In genomic region chr22:36455571-36456458, GRCh38 we compare ENCODE assay signal across 8 cellular contexts. TPM values are rescaled to one million over a fixed set of nuclear protein-coding genes. Genes with fewer than 3 reads are reported as not detected.
DNase-seq lines count a peak whose midpoint lies in the region; ATAC-seq, FAIRE-seq and TF ChIP-seq lines count a peak whose summit lies in the region.

No MANE protein-coding gene starts in this region.

- TF ChIP-seq EP300 in K562 (IDR thresholded peaks at IDR 0.05; ENCODE audit: low read length): no peak

- H3K9me3 ChIP-seq in A673 (ENCODE audit: low read depth, low read length, poor library complexity, severe bottlenecking) (no peaks in the 10 kb centered on the region), HEK293 (ENCODE audit: control insufficient read depth, insufficient read depth, low read depth, low read length) (no peaks in the 10 kb centered on the region), K562 (replicated peaks; ENCODE audit: control insufficient read depth, insufficient read depth, low read depth, low read length) (no peaks in the 10 kb centered on the region), mononuclear cell (ENCODE audit: low read depth, low read length) (no peaks in the 10 kb centered on the region)

- no peaks in the 10 kb centered on the region for H3K9me1 ChIP-seq in K562 (ENCODE audit: control insufficient read depth, insufficient read depth, low read length)

- in situ Hi-C loops in K562 (cut with MboI): no loop called here

- no peaks in the 10 kb centered on the region for H3K27me3 ChIP-seq in A673 (replicated peaks; ENCODE audit: insufficient read depth, low read depth, low read length, poor library complexity)
- no peaks in the 10 kb centered on the region for H3K27me3 ChIP-seq in K562 (ENCODE audit: control insufficient read depth in 2 of 2, insufficient read depth in 2 of 2, low read length in 2 of 2)
- no peaks in the 10 kb centered on the region for H3K27me3 ChIP-seq in mononuclear cell (ENCODE audit: insufficient read depth, low read length)

- intact Hi-C loops in A673 (cut with micrococcal nuclease; ENCODE audit: unreplicated experiment) (loop anchor here (5.0 kb wide), 1 partner anchor 69 kb away; the partner anchor contains the start of gene MYH9), K562 (cut with micrococcal nuclease) (loop anchor here (10.0 kb wide), 1 partner anchor 71 kb away; the partner anchor contains the start of gene MYH9)

- peak overlapping the region; percentile 92 to 94 for H3K9ac ChIP-seq in K562 (ENCODE audit: insufficient read depth in 1 of 2, low read depth in 2 of 2, low read length in 2 of 2)

- no peaks in the 10 kb centered on the region for H4K20me1 ChIP-seq in K562 (replicated peaks; ENCODE audit: control insufficient read depth, insufficient read depth, low read length)

- TF ChIP-seq CTCF in A673 (conservative IDR thresholded peaks at IDR 0.05; ENCODE audit: low read depth, low read length) (no peak), HEK293 (tag by site-specific recombination; IDR thresholded peaks at IDR 0.05) (no peak), K562 (IDR thresholded peaks at IDR 0.05 in 2 of 3, conservative IDR thresholded peaks at IDR 0.05 in 1 of 3; ENCODE audit: insufficient read depth in 2 of 3, low read depth in 1 of 3, low read length in 3 of 3) (no peak)

- FAIRE-seq in K562 (lab: Jason Lieb, UNC): no peak

- H3K4me1 ChIP-seq in A673 (ENCODE audit: insufficient read depth, low read length, poor library complexity, severe bottlenecking): peaks cover 15% of the 10 kb centered on the region
- peaks cover 13% of the 10 kb centered on the region for H3K4me1 ChIP-seq in HEK293 (ENCODE audit: control insufficient read depth, insufficient read depth, low read length)
- peaks cover 27 to 44% of the 10 kb centered on the region in 2 experiments for H3K4me1 ChIP-seq in K562 (replicated peaks in 1 of 2; ENCODE audit: control insufficient read depth in 2 of 2, insufficient read depth in 2 of 2, low read length in 2 of 2)
- peaks cover 62% of the 10 kb centered on the region for H3K4me1 ChIP-seq in mononuclear cell (ENCODE audit: insufficient read depth, low read length)

- CTCF ChIA-PET in A673 (lab: Charles Lee) (no interaction called here), HEK293 (lab: Yijun Ruan, JAX) (interaction anchor here (0.7 to 1.7 kb wide), 7 partner anchors 9 to 839 kb away, joined by 3 to 6 read pairs (median 3); no protein-coding TSS in a partner anchor), K562 (lab: Yijun Ruan, JAX; ENCODE audit: low intra/inter-chr PET ratio) (no interaction called here)

- H3K4me2 ChIP-seq in K562 (ENCODE audit: insufficient read depth, low read length): peak overlapping the region; percentile 72

- H3K36me3 ChIP-seq in A673 (ENCODE audit: insufficient read depth, low read length, poor library complexity, severe bottlenecking) (no peaks in the 10 kb centered on the region), HEK293 (ENCODE audit: control insufficient read depth in 2 of 2, insufficient read depth in 1 of 2, low read length in 2 of 2) (no peaks in the 10 kb centered on the region), K562 (ENCODE audit: control insufficient read depth, insufficient read depth, low read length) (no peaks in the 10 kb centered on the region)

- POLR2A ChIA-PET in A673 (lab: Charles Lee; ENCODE audit: low non-redundant PET) (interaction anchor here (0.5 kb wide), 1 partner anchor 36 kb away, joined by 6 read pairs; no protein-coding TSS in a partner anchor), HEK293 (lab: Yijun Ruan, JAX) (interaction anchor here (0.5 to 2.3 kb wide), 7 partner anchors 10 to 1992 kb away, joined by 3 to 13 read pairs (median 4); partner anchors contain the start of genes MYH9 and TXN2), K562 (lab: Yijun Ruan, JAX) (interaction anchor here (1.0 kb wide), 1 partner anchor 8 kb away, joined by 3 read pairs; no protein-coding TSS in a partner anchor)

- DNase-seq in A673 (ENCODE audit: low spot score): no peak
- DNase-seq in K562 (ENCODE audit: extremely low read depth in 1 of 4, low spot score in 3 of 4): no peak
- DNase-seq in stimulated activated CD4-positive, alpha-beta T cell treated with anti-CD3 and anti-CD28 coated beads, Interleukin-2, amount 100 ng/mL, for 48 hours: no peak
- no peak for DNase-seq in NCI-H1417 treated with DMSO at 0.1 percent for 48 hours (lab: John Stamatoyannopoulos, UW)
- DNase-seq in cortex of kidney (lab: John Stamatoyannopoulos, UW): no peak

- TF ChIP-seq RAD21 in K562 (CRISPR knock-in tag; conservative IDR thresholded peaks at IDR 0.05 in 1 of 2, IDR thresholded peaks at IDR 0.05 in 1 of 2): no peak

- H3K27ac ChIP-seq in A673 (ENCODE audit: low read depth, low read length, poor library complexity, severe bottlenecking): peak overlapping the region; percentile 91
- H3K27ac ChIP-seq in HEK293 (ENCODE audit: extremely low read depth, low read depth, low read length): peak overlapping the region; percentile 63
- peak overlapping the region; percentile 86 for H3K27ac ChIP-seq in K562 (ENCODE audit: extremely low read depth, low read depth, low read length)

- H3K79me2 ChIP-seq in K562 (ENCODE audit: control insufficient read depth, insufficient read depth, low read length): no peaks in the 10 kb centered on the region

- WGBS in K562 (ENCODE audit: insufficient coverage, low coverage, missing lambda C conversion rate): 60% methylated on average over 19 of the region's 21 CpGs

- TF ChIP-seq POLR2A in K562 (conservative IDR thresholded peaks at IDR 0.05): no peak

- H2AFZ ChIP-seq in K562 (ENCODE audit: low read depth, low read length): peak overlapping the region; percentile 91

- H3K4me3 ChIP-seq in A673 (ENCODE audit: low read depth, low read length, poor library complexity, severe bottlenecking) (peak overlapping the region; percentile 41), HEK293 (ENCODE audit: low read depth, low read length) (peak overlapping the region; percentile 26), K562 (peak overlapping the region; percentile 51), mononuclear cell (ENCODE audit: low read length) (peak overlapping the region; percentile 13)

- no TSS peak for BruUV-seq in A673 (replicated peaks; lab: Mats Ljungman, UMichigan)
- BruUV-seq in K562 (replicated peaks; lab: Mats Ljungman, UMichigan): no TSS peak

- ATAC-seq in K562: no peak
- no peak for ATAC-seq in HG02852 (IDR thresholded peaks at IDR 0.05; ENCODE audit: unreplicated experiment)

TF ChIP-seq in HEK293, 187 proteins besides CTCF, POLR2A, EP300 and RAD21 (continues in another document):
- TF ChIP-seq ZNF335 (tag by site-specific recombination; conservative IDR thresholded peaks at IDR 0.05) (peak; percentile 27), ZNF596 (tag by site-specific recombination; IDR thresholded peaks at IDR 0.05) (no peak), REPIN1 (tag by site-specific recombination; IDR thresholded peaks at IDR 0.05; ENCODE audit: low read depth) (no peak)

TF ChIP-seq in K562, 482 proteins besides CTCF, POLR2A, EP300 and RAD21 (continues in another document):
- peak; percentile 36; the same call in 1 of the 2 replicates for TF ChIP-seq BCOR (IDR thresholded peaks at IDR 0.05)
- no peak for TF ChIP-seq EP400 (IDR thresholded peaks at IDR 0.05)
- no peak for TF ChIP-seq ZNF408 (CRISPR knock-in tag; IDR thresholded peaks at IDR 0.05; ENCODE audit: low read depth)
- TF ChIP-seq PHF21A (IDR thresholded peaks at IDR 0.05; ENCODE audit: borderline replicate concordance, low read depth): no peak
- no peak for TF ChIP-seq TSC22D4 (tag; IDR thresholded peaks at IDR 0.05)
- TF ChIP-seq CEBPB (tag; IDR thresholded peaks at IDR 0.05): no peak

RNA-seq across cellular contexts. Expression of gene TXN2, which starts 25.6 kb away (rescaled TPM):
- total RNA-seq in A673 (2021): 85.4 and 88.4 TPM in 2 replicates
- 17.4 and 41.4 TPM in 2 replicates for total RNA-seq in K562 (2011; cell fraction: chromatin; rRNA removed; ENCODE audit: low replicate concordance)
- 38.5 and 47.9 TPM in 2 replicates for total RNA-seq in K562 (2011; cell fraction: nucleolus; rRNA removed)
- 38.9 and 53.1 TPM in 2 replicates for total RNA-seq in K562 (2011; cell fraction: nucleoplasm; rRNA removed)
- total RNA-seq in K562 (2014; rRNA removed): 95.0 and 111 TPM in 2 replicates
- total RNA-seq in K562 (2014; rRNA removed; fragmentation: Illumina TruSeq; extraction: Trizol): 46.2 and 48.5 TPM in 2 replicates
- total RNA-seq in K562 (2015; rRNA removed; fragmentation: Illumina TruSeq; extraction: Trizol): 48.6 and 55.6 TPM in 2 replicates
- 118 TPM in 2 replicates for total RNA-seq in K562 (2021)
- polyA plus RNA-seq in K562 (2011; rRNA removed): 163 and 187 TPM in 2 replicates
- 281 and 292 TPM in 2 replicates for polyA plus RNA-seq in K562 (2011; cell fraction: cytosol; rRNA removed)
- 107 and 113 TPM in 2 replicates for polyA plus RNA-seq in K562 (2011; cell fraction: nucleus; rRNA removed)
- polyA plus RNA-seq in K562 (2012): 124 and 188 TPM in 2 replicates
- polyA plus RNA-seq in K562 (2014; fragmentation: Illumina TruSeq; extraction: Trizol): 108 and 125 TPM in 2 replicates
- polyA plus RNA-seq in K562 (2014; fragmentation: Nextera tagmentation; extraction: Ambion mirVana): 100 to 1,000 TPM; 306 to 399 TPM
- 160 and 186 TPM in 2 replicates for polyA plus RNA-seq in K562 (2014; rRNA removed)
- 149 and 167 TPM in 2 replicates for polyA minus RNA-seq in K562 (2011; rRNA and poly(A)+ RNA removed)
- 55.2 and 64.8 TPM in 2 replicates for polyA minus RNA-seq in K562 (2011; cell fraction: cytosol; rRNA and poly(A)+ RNA removed)
- polyA minus RNA-seq in K562 (2011; cell fraction: nucleus; rRNA and poly(A)+ RNA removed): 13.1 and 24.8 TPM in 2 replicates
- 10.9 TPM for total RNA-seq in mononuclear cell

RNA-seq across cellular contexts. Expression of gene FOXRED2, which starts 51.0 kb away (rescaled TPM):
- total RNA-seq in A673 (2021): 53.8 and 60.4 TPM in 2 replicates
- 10.1 and 19.1 TPM in 2 replicates for total RNA-seq in K562 (2011; cell fraction: chromatin; rRNA removed; ENCODE audit: low replicate concordance)
- 17.4 and 20.0 TPM in 2 replicates for total RNA-seq in K562 (2011; cell fraction: nucleolus; rRNA removed)
- 16.1 and 24.4 TPM in 2 replicates for total RNA-seq in K562 (2011; cell fraction: nucleoplasm; rRNA removed)
- total RNA-seq in K562 (2014; rRNA removed): 11.2 and 14.1 TPM in 2 replicates
- total RNA-seq in K562 (2014; rRNA removed; fragmentation: Illumina TruSeq; extraction: Trizol): 5.7 and 5.8 TPM in 2 replicates
- 7.8 and 8.9 TPM in 2 replicates for total RNA-seq in K562 (2015; rRNA removed; fragmentation: Illumina TruSeq; extraction: Trizol)
- total RNA-seq in K562 (2021): 42.3 and 48.4 TPM in 2 replicates
- polyA plus RNA-seq in K562 (2011; rRNA removed): 2.8 and 3.8 TPM in 2 replicates
- 4.5 and 6.9 TPM in 2 replicates for polyA plus RNA-seq in K562 (2011; cell fraction: cytosol; rRNA removed)
- polyA plus RNA-seq in K562 (2011; cell fraction: nucleus; rRNA removed): 5.0 and 9.6 TPM in 2 replicates
- polyA plus RNA-seq in K562 (2012): 15.8 and 21.8 TPM in 2 replicates
- polyA plus RNA-seq in K562 (2014; fragmentation: Illumina TruSeq; extraction: Trizol): 19.8 and 20.6 TPM in 2 replicates
- 1 to 10 TPM; 5.4 to 5.7 TPM for polyA plus RNA-seq in K562 (2014; fragmentation: Nextera tagmentation; extraction: Ambion mirVana)
- 10.1 and 14.3 TPM in 2 replicates for polyA plus RNA-seq in K562 (2014; rRNA removed)
- polyA minus RNA-seq in K562 (2011; rRNA and poly(A)+ RNA removed): 4.2 and 5.8 TPM in 2 replicates
- 11.1 and 14.3 TPM in 2 replicates for polyA minus RNA-seq in K562 (2011; cell fraction: cytosol; rRNA and poly(A)+ RNA removed)
- polyA minus RNA-seq in K562 (2011; cell fraction: nucleus; rRNA and poly(A)+ RNA removed): 4.0 and 4.6 TPM in 2 replicates
- 1.3 TPM for total RNA-seq in mononuclear cell
